ENCODE assay signal across 22 cellular contexts in genomic region chr2:31232586-31232985, GRCh38. TPM values are rescaled to one million over a fixed set of nuclear protein-coding genes. Genes with fewer than 3 reads are reported as not detected.
A peak's percentile ranks its signal among the peaks of the same experiment; 100 is the strongest.
DNase-seq lines count a peak whose midpoint lies in the region; ATAC-seq and TF ChIP-seq lines count a peak whose summit lies in the region.
"Had no signal": no experiment of that assay in that cellular context is flagged by ENCODE, and none has a peak within 500 bp of the region (broad histone marks: within the 10 kb centered on the region; RNA-seq: fewer than 3 reads in every experiment).

No MANE protein-coding gene starts in this region.

- no peaks in the 10 kb centered on the region for H3K36me3 Mint-ChIP-seq in activated CD4-positive, alpha-beta T cell treated with anti-CD3 and anti-CD28 coated beads for 36 hours (ENCODE audit: low read depth)
- no peaks in the 10 kb centered on the region for H3K36me3 Mint-ChIP-seq in activated CD4-positive, alpha-beta T cell treated with anti-CD3 and anti-CD28 coated beads, Interleukin-2, amount 10 ng/mL, durations not matched to agents 24 days and 14 days (ENCODE audit: low read depth)
- H3K36me3 Mint-ChIP-seq in GM23338 (ENCODE audit: low read depth), result no peaks in the 10 kb centered on the region

- no peak overlapping the region for H3K27ac Mint-ChIP-seq in activated CD4-positive, alpha-beta T cell treated with anti-CD3 and anti-CD28 coated beads for 36 hours
- no peak overlapping the region for H3K27ac Mint-ChIP-seq in activated CD4-positive, alpha-beta T cell treated with anti-CD3 and anti-CD28 coated beads, Interleukin-2, amount 10 ng/mL, durations not matched to agents 24 days and 14 days
- H3K27ac Mint-ChIP-seq in GM23338, result no peak overlapping the region

- H3K18ac ChIP-seq in trophoblast cell (ENCODE audit: low read length), result no peak overlapping the region

- TF ChIP-seq EP300 in stomach (IDR thresholded peaks at IDR 0.05), result no peak

- no peak for ATAC-seq in activated CD4-positive, alpha-beta T cell treated with anti-CD3 and anti-CD28 coated beads for 36 hours
- no peak for ATAC-seq in GM23338
- ATAC-seq in GM21529 (IDR thresholded peaks at IDR 0.05; ENCODE audit: unreplicated experiment), result no peak
- ATAC-seq: HepG2 had no signal

- no peaks in the 10 kb centered on the region; the same call in 1 of the 2 replicates for H4K20me1 ChIP-seq in GM23338 (replicated peaks; ENCODE audit: insufficient read depth)
- no peaks in the 10 kb centered on the region for H4K20me1 ChIP-seq in PC-9 (ENCODE audit: insufficient read depth)

- H4K12ac ChIP-seq in trophoblast cell (ENCODE audit: low read depth, low read length), result no peak overlapping the region

- TF ChIP-seq CTCF in GM23338 (conservative IDR thresholded peaks at IDR 0.05; ENCODE audit: low read depth in 2 of 2) (no peak), PC-9 (conservative IDR thresholded peaks at IDR 0.05) (no peak), stomach (IDR thresholded peaks at IDR 0.05) (no peak)

- H3K4me1 ChIP-seq in GM23338 (ENCODE audit: insufficient read depth) (peaks cover 16% of the 10 kb centered on the region), PC-9 (replicated peaks; ENCODE audit: insufficient read depth) (peaks cover 10% of the 10 kb centered on the region), esophagus (ENCODE audit: control insufficient read depth in 2 of 2, insufficient read depth in 2 of 2, low read length in 1 of 2) (peaks cover 5 to 13% of the 10 kb centered on the region in 2 donors), stomach (peaks cover 5 to 28% (median 21%) of the 10 kb centered on the region in 4 donors), trophoblast cell (ENCODE audit: control insufficient read depth in 1 of 2, insufficient read depth in 2 of 2, low read length in 2 of 2) (peaks cover 10 to 13% of the 10 kb centered on the region in 2 experiments)

- no peak overlapping the region for H4K8ac ChIP-seq in trophoblast cell (ENCODE audit: low read depth, low read length)

- no peaks in the 10 kb centered on the region for H3K9me3 Mint-ChIP-seq in activated CD4-positive, alpha-beta T cell treated with anti-CD3 and anti-CD28 coated beads for 36 hours (ENCODE audit: low read depth)
- H3K9me3 Mint-ChIP-seq in activated CD4-positive, alpha-beta T cell treated with anti-CD3 and anti-CD28 coated beads, Interleukin-2, amount 10 ng/mL, durations not matched to agents 24 days and 14 days, result no peaks in the 10 kb centered on the region
- H3K9me3 Mint-ChIP-seq in GM23338, result no peaks in the 10 kb centered on the region

- WGBS in esophagus, 2 donors, result 65% methylated on average over 4 of the region's 4 CpGs
- 70 to 83% (median 78%) methylated on average over 4 of the region's 4 CpGs for WGBS in stomach, 5 donors
- WGBS in trophoblast cell (ENCODE audit: extremely low coverage, insufficient coverage, insufficient read length), result no CpG with 5 or more reads among the region's 4 CpGs

- no peak overlapping the region for H3K4me2 ChIP-seq in GM23338
- peak overlapping the region; percentile 90; the same call in 1 of the 2 replicates for H3K4me2 ChIP-seq in PC-9
- H3K4me2 ChIP-seq in trophoblast cell (ENCODE audit: low read length), result no peak overlapping the region

- BruUV-seq in PC-9 (replicated peaks; lab: Mats Ljungman, UMichigan), result no TSS peak

- intact Hi-C loops in activated CD4-positive, alpha-beta T cell treated with anti-CD3 and anti-CD28 coated beads for 36 hours (cut with DNase I, micrococcal nuclease), result loop anchor here (5.0 kb wide), 2 partner anchors 100 to 1085 kb away; partner anchors contain the start of gene YPEL5 (in 1 of the 2)
- intact Hi-C loops in activated CD4-positive, alpha-beta T cell treated with anti-CD3 and anti-CD28 coated beads, Interleukin-2, amount 10 ng/mL, durations not matched to agents 24 days and 14 days (cut with micrococcal nuclease), result loop anchor here (5.0 kb wide), 1 partner anchor 100 kb away; no protein-coding TSS in a partner anchor
- intact Hi-C loops in PC-9 (cut with micrococcal nuclease; ENCODE audit: unreplicated experiment) (loop anchor here (2.0 to 5.0 kb wide), 2 partner anchors 100 to 198 kb away; no protein-coding TSS in a partner anchor), stomach (cut with DNase I; ENCODE audit: low total_unique reads) (loop anchor here (10.0 kb wide), 1 partner anchor 82 kb away; no protein-coding TSS in a partner anchor)

- H2BK5ac ChIP-seq in trophoblast cell (ENCODE audit: low read depth, low read length, poor library complexity), result no peak overlapping the region

- H3K4me3 Mint-ChIP-seq in activated CD4-positive, alpha-beta T cell treated with anti-CD3 and anti-CD28 coated beads for 36 hours, result peak overlapping the region; percentile 70
- no peak overlapping the region for H3K4me3 Mint-ChIP-seq in activated CD4-positive, alpha-beta T cell treated with anti-CD3 and anti-CD28 coated beads, Interleukin-2, amount 10 ng/mL, durations not matched to agents 24 days and 14 days
- no peak overlapping the region for H3K4me3 Mint-ChIP-seq in GM23338

- H3K79me1 ChIP-seq in trophoblast cell (ENCODE audit: low read length), result peaks cover 14% of the 10 kb centered on the region

- H4K91ac ChIP-seq in trophoblast cell (ENCODE audit: low read depth, low read length), result no peak overlapping the region

- H3K9me3 ChIP-seq in PC-9 (ENCODE audit: insufficient read depth, low read depth) (no peaks in the 10 kb centered on the region), esophagus (ENCODE audit: control insufficient read depth in 2 of 2, insufficient read depth in 1 of 2, low read depth in 1 of 2, low read length in 1 of 2) (no peaks in the 10 kb centered on the region), stomach (no peaks in the 10 kb centered on the region), trophoblast cell (ENCODE audit: insufficient read depth, low read depth, low read length) (no peaks in the 10 kb centered on the region)

- no peak overlapping the region for H3K23ac ChIP-seq in trophoblast cell (ENCODE audit: low read length)

- H3K36me3 ChIP-seq in GM23338 (ENCODE audit: insufficient read depth) (no peaks in the 10 kb centered on the region; the same call in 1 of the 2 replicates), PC-9 (ENCODE audit: low read depth) (no peaks in the 10 kb centered on the region), esophagus (ENCODE audit: control insufficient read depth in 2 of 2, insufficient read depth in 2 of 2, low read length in 1 of 2) (no peaks in the 10 kb centered on the region), stomach (no peaks in the 10 kb centered on the region), trophoblast cell (ENCODE audit: control insufficient read depth in 1 of 2, insufficient read depth in 2 of 2, low read length in 2 of 2) (no peaks in the 10 kb centered on the region)

- H3K9me2 ChIP-seq in GM23338 (ENCODE audit: insufficient read depth), result no peaks in the 10 kb centered on the region
- no peaks in the 10 kb centered on the region for H3K9me2 ChIP-seq in PC-9 (ENCODE audit: insufficient read depth)

- H3K14ac ChIP-seq in trophoblast cell (ENCODE audit: low read length), result no peak overlapping the region

- H2AFZ ChIP-seq in GM23338 (peak overlapping the region; percentile 57; the same call in 1 of the 2 replicates), PC-9 (no peak overlapping the region), trophoblast cell (ENCODE audit: insufficient read depth, low read length, poor library complexity) (no peak overlapping the region)

- H3K27ac ChIP-seq in GM23338 (ENCODE audit: low read depth), result no peak overlapping the region
- H3K27ac ChIP-seq in PC-9, result no peak overlapping the region
- H3K27ac ChIP-seq in esophagus (ENCODE audit: low read depth in 2 of 2, low read length in 1 of 2), result peak overlapping the region; percentile 35 to 66
- H3K27ac ChIP-seq in stomach, result no peak overlapping the region
- H3K27ac ChIP-seq in trophoblast cell (ENCODE audit: low read depth, low read length), result no peak overlapping the region
- H3K27ac ChIP-seq: 22Rv1, C4-2B, HL-60 had no signal

- H3K4me1 Mint-ChIP-seq in activated CD4-positive, alpha-beta T cell treated with anti-CD3 and anti-CD28 coated beads for 36 hours, result peaks cover 19% of the 10 kb centered on the region
- H3K4me1 Mint-ChIP-seq in activated CD4-positive, alpha-beta T cell treated with anti-CD3 and anti-CD28 coated beads, Interleukin-2, amount 10 ng/mL, durations not matched to agents 24 days and 14 days, result peaks cover 8% of the 10 kb centered on the region
- peaks cover 22% of the 10 kb centered on the region for H3K4me1 Mint-ChIP-seq in GM23338

- POLR2A ChIA-PET in activated CD4-positive, alpha-beta T cell treated with anti-CD3 and anti-CD28 coated beads for 36 hours (lab: Charles Lee), result no interaction called here
- POLR2A ChIA-PET in PC-9 (lab: Charles Lee; ENCODE audit: unreplicated experiment), result no interaction called here

- no peaks in the 10 kb centered on the region for H3F3A ChIP-seq in GM23338 (replicated peaks; ENCODE audit: low read depth)
- H3F3A ChIP-seq in PC-9 (ENCODE audit: insufficient read depth, low read depth), result peaks cover 10% of the 10 kb centered on the region; the same call in 1 of the 2 replicates

- no peak overlapping the region for H2AK5ac ChIP-seq in trophoblast cell (ENCODE audit: low read length)

- H3K4ac ChIP-seq in trophoblast cell (ENCODE audit: low read depth, low read length), result no peak overlapping the region

- H3K79me2 ChIP-seq in GM23338 (replicated peaks; ENCODE audit: insufficient read depth) (peaks cover 4% of the 10 kb centered on the region; the same call in 1 of the 2 replicates), PC-9 (ENCODE audit: low read depth) (no peaks in the 10 kb centered on the region), trophoblast cell (ENCODE audit: control insufficient read depth, insufficient read depth, low read length, poor library complexity) (no peaks in the 10 kb centered on the region)

- no peak for TF ChIP-seq POLR2A in stomach (IDR thresholded peaks at IDR 0.05)

- H2BK120ac ChIP-seq in trophoblast cell (ENCODE audit: insufficient read depth, low read length, poor library complexity), result no peak overlapping the region

- H3K27me3 Mint-ChIP-seq in activated CD4-positive, alpha-beta T cell treated with anti-CD3 and anti-CD28 coated beads for 36 hours, result peaks cover under 1% of the 10 kb centered on the region
- H3K27me3 Mint-ChIP-seq in activated CD4-positive, alpha-beta T cell treated with anti-CD3 and anti-CD28 coated beads, Interleukin-2, amount 10 ng/mL, durations not matched to agents 24 days and 14 days, result peaks cover 22% of the 10 kb centered on the region
- H3K27me3 Mint-ChIP-seq in GM23338 (ENCODE audit: insufficient read depth, low read depth, poor library complexity), result peaks cover 10% of the 10 kb centered on the region

- H3K4me3 ChIP-seq in GM23338, result no peak overlapping the region
- no peak overlapping the region for H3K4me3 ChIP-seq in PC-9
- H3K4me3 ChIP-seq in esophagus (ENCODE audit: low read depth in 1 of 2, low read length in 2 of 2), result no peak overlapping the region
- H3K4me3 ChIP-seq in stomach, result no peak overlapping the region
- H3K4me3 ChIP-seq in trophoblast cell (ENCODE audit: low read depth, low read length), result no peak overlapping the region

- H2BK12ac ChIP-seq in trophoblast cell (ENCODE audit: low read length), result no peak overlapping the region

- CTCF ChIA-PET in activated CD4-positive, alpha-beta T cell treated with anti-CD3 and anti-CD28 coated beads for 36 hours (lab: Charles Lee), result interaction anchor here (1.7 kb wide), 1 partner anchor 57 kb away, joined by 4 read pairs; no protein-coding TSS in a partner anchor
- CTCF ChIA-PET in PC-9 (lab: Charles Lee), result no interaction called here

- no peak overlapping the region for H3K9ac ChIP-seq in trophoblast cell (ENCODE audit: low read length)

- DNase-seq in activated CD4-positive, alpha-beta T cell treated with anti-CD3 and anti-CD28 coated beads for 36 hours, result no peak
- DNase-seq in activated CD4-positive, alpha-beta T cell treated with anti-CD3 and anti-CD28 coated beads, Interleukin-2, amount 10 ng/mL, durations not matched to agents 24 days and 14 days, result no peak
- no peak for DNase-seq in GM23338 (ENCODE audit: low spot score)
- DNase-seq in PC-9, result no peak
- DNase-seq in stomach, result no peak
- DNase-seq in trophoblast cell, result no peak
- DNase-seq: ACHN, EL, GF-D8, KBM-7, NCI-H1694, NCI-H2081 treated with DMSO at 0.1 percent for 48 hours, NCI-H2171 treated with DMSO at 0.1 percent for 48 hours, NCI-H524 treated with DMSO at 0.1 percent for 48 hours, Right ventricle myocardium superior had no signal

- peaks cover 10% of the 10 kb centered on the region for H3K27me3 ChIP-seq in GM23338 (ENCODE audit: insufficient read depth)
- no peaks in the 10 kb centered on the region for H3K27me3 ChIP-seq in PC-9 (ENCODE audit: insufficient read depth, low read depth)
- no peaks in the 10 kb centered on the region for H3K27me3 ChIP-seq in esophagus (ENCODE audit: control insufficient read depth in 1 of 2, insufficient read depth in 2 of 2, low read length in 2 of 2)
- H3K27me3 ChIP-seq in stomach, result peaks cover 0 to 13% (median 0%) of the 10 kb centered on the region in 3 donors
- H3K27me3 ChIP-seq in trophoblast cell (ENCODE audit: insufficient read depth, low read length), result no peaks in the 10 kb centered on the region

RNA-seq across cellular contexts. Expression of gene EHD3, which starts 1.4 kb away (rescaled TPM):
- 1 to 10 TPM; 1.4 to 1.6 TPM for total RNA-seq in activated CD4-positive, alpha-beta T cell treated with anti-CD3 and anti-CD28 coated beads for 36 hours
- total RNA-seq in activated CD4-positive, alpha-beta T cell treated with anti-CD3 and anti-CD28 coated beads, Interleukin-2, amount 10 ng/mL, durations not matched to agents 24 days and 14 days, result 1.3 and 1.5 TPM in 2 replicates
- total RNA-seq in GM23338 (2014; rRNA removed; shearing (Covaris generic)), result 11.9 and 12.6 TPM in 2 replicates
- 2.8 and 3.3 TPM in 2 replicates for polyA plus RNA-seq in GM23338 (2016; fragmentation: Nextera tagmentation; extraction: Ambion mirVana)
- total RNA-seq in PC-9 (2021), result 1.8 and 1.9 TPM in 2 replicates
- 10 to 100 TPM; 24.1 to 27.4 TPM for polyA plus RNA-seq in esophagus
- 1 to 10 TPM in 3 of 5 donors, under 1 TPM in 2; 0.45 to 4.0 (median 1.7) TPM for total RNA-seq in stomach
- 1 to 10 TPM; 4.0 to 7.5 (median 6.3) TPM for polyA plus RNA-seq in stomach
- polyA plus RNA-seq in trophoblast cell (2013), result 26.5 and 29.5 TPM in 2 replicates
- total RNA-seq: HT-29 had no signal

RNA-seq across cellular contexts. Expression of gene CAPN14, which starts 15.3 kb away (rescaled TPM):
- under 1 TPM; 0.51 to 0.64 TPM for total RNA-seq in activated CD4-positive, alpha-beta T cell treated with anti-CD3 and anti-CD28 coated beads for 36 hours
- 0.07 and 0.12 TPM in 2 replicates for total RNA-seq in activated CD4-positive, alpha-beta T cell treated with anti-CD3 and anti-CD28 coated beads, Interleukin-2, amount 10 ng/mL, durations not matched to agents 24 days and 14 days
- 0.54 TPM in 1 of 2 replicates, not detected in the other for total RNA-seq in GM23338 (2014; rRNA removed; shearing (Covaris generic))
- polyA plus RNA-seq in GM23338 (2016; fragmentation: Nextera tagmentation; extraction: Ambion mirVana), result 0.15 TPM in 1 of 2 replicates, not detected in the other
- total RNA-seq in PC-9 (2021), result 0.35 TPM in 2 replicates
- 100 to 1,000 TPM in 1 of 2 donors, 10 to 100 TPM in 1; 72.7 to 141 TPM for polyA plus RNA-seq in esophagus
- 1 to 10 TPM in 1 of 5 donors, not detected in 4; 1.3 TPM for total RNA-seq in stomach
- polyA plus RNA-seq in stomach, result 10 to 100 TPM in 1 of 3 donors, under 1 TPM in 1, not detected in 1; 0.06 to 66.0 TPM
- 0.64 and 0.81 TPM in 2 replicates for polyA plus RNA-seq in trophoblast cell (2013)
- total RNA-seq: HepG2, HT-29 had no signal
- polyA plus RNA-seq: HepG2 had no signal

Comparison
In these comparisons a context has a peak if more than half of its experiments do, and no peak if none do; other contexts are left out.
1. H3K27ac ChIP-seq: peak in esophagus (2 of 2); none in GM23338 (single experiment), PC-9 (single experiment), stomach (0 of 5) and trophoblast cell (single experiment).